In genomic region chr12:104957388-104958008, GRCh38 we compare ENCODE assay signal across 8 cellular contexts. TPM values are rescaled to one million over a fixed set of nuclear protein-coding genes. Genes with fewer than 3 reads are reported as not detected.
DNase-seq lines count a peak whose midpoint lies in the region; ATAC-seq and TF ChIP-seq lines count a peak whose summit lies in the region.

No MANE protein-coding gene starts in this region.

- H3K27ac ChIP-seq in A673 (ENCODE audit: low read depth, low read length, poor library complexity, severe bottlenecking), result no peak overlapping the region
- peak overlapping the region; percentile 37 for H3K27ac ChIP-seq in duodenal mucosa (ENCODE audit: low read depth, low read length)
- H3K27ac ChIP-seq in muscle layer of colon (ENCODE audit: low read depth, low read length), result peak overlapping the region; percentile 59
- peak overlapping the region; percentile 90 to 92 for H3K27ac ChIP-seq in thoracic aorta

- H3K9ac ChIP-seq in duodenal mucosa (ENCODE audit: low read depth in 1 of 2, low read length in 2 of 2) (peak overlapping the region; percentile 71 to 86), muscle layer of colon (ENCODE audit: low read length) (no peak overlapping the region)

- peaks cover 50% of the 10 kb centered on the region for H3K27me3 ChIP-seq in A673 (replicated peaks; ENCODE audit: insufficient read depth, low read depth, low read length, poor library complexity)
- H3K27me3 ChIP-seq in duodenal mucosa (ENCODE audit: control insufficient read depth in 1 of 2, insufficient read depth in 2 of 2, low read length in 2 of 2), result no peaks in the 10 kb centered on the region
- no peaks in the 10 kb centered on the region for H3K27me3 ChIP-seq in muscle layer of colon (ENCODE audit: control insufficient read depth in 1 of 2, insufficient read depth in 2 of 2, low read length in 2 of 2)
- no peaks in the 10 kb centered on the region for H3K27me3 ChIP-seq in thoracic aorta (replicated peaks; ENCODE audit: insufficient read depth)

- POLR2A ChIA-PET in A673 (lab: Charles Lee; ENCODE audit: low non-redundant PET), result no interaction called here

- no TSS peak for BruUV-seq in A673 (replicated peaks; lab: Mats Ljungman, UMichigan)

- H3K9me3 ChIP-seq in A673 (ENCODE audit: low read depth, low read length, poor library complexity, severe bottlenecking), result no peaks in the 10 kb centered on the region
- no peaks in the 10 kb centered on the region for H3K9me3 ChIP-seq in duodenal mucosa (ENCODE audit: control insufficient read depth in 1 of 2, low read length in 2 of 2)
- H3K9me3 ChIP-seq in muscle layer of colon (ENCODE audit: low read length), result no peaks in the 10 kb centered on the region
- no peaks in the 10 kb centered on the region for H3K9me3 ChIP-seq in thoracic aorta

- H3K4me1 ChIP-seq in A673 (ENCODE audit: insufficient read depth, low read length, poor library complexity, severe bottlenecking), result peaks cover 2% of the 10 kb centered on the region
- peaks cover 25 to 33% of the 10 kb centered on the region in 2 donors for H3K4me1 ChIP-seq in duodenal mucosa (ENCODE audit: control insufficient read depth in 1 of 2, insufficient read depth in 2 of 2, low read length in 2 of 2)
- H3K4me1 ChIP-seq in muscle layer of colon (ENCODE audit: insufficient read depth, low read length), result peaks cover 14% of the 10 kb centered on the region
- peaks cover 13 to 52% of the 10 kb centered on the region in 2 donors for H3K4me1 ChIP-seq in thoracic aorta (ENCODE audit: control insufficient read depth in 1 of 2, low read depth in 2 of 2)

- no peaks in the 10 kb centered on the region for H3K36me3 ChIP-seq in A673 (ENCODE audit: insufficient read depth, low read length, poor library complexity, severe bottlenecking)
- no peaks in the 10 kb centered on the region for H3K36me3 ChIP-seq in duodenal mucosa (ENCODE audit: control insufficient read depth in 1 of 2, insufficient read depth in 2 of 2, low read length in 2 of 2)
- H3K36me3 ChIP-seq in muscle layer of colon (ENCODE audit: insufficient read depth, low read length), result no peaks in the 10 kb centered on the region
- no peaks in the 10 kb centered on the region for H3K36me3 ChIP-seq in thoracic aorta

- CTCF ChIA-PET in A673 (lab: Charles Lee), result interaction anchor here (0.5 to 1.6 kb wide), 2 partner anchors 17 to 576 kb away, joined by 3 to 5 read pairs; no protein-coding TSS in a partner anchor

- DNase-seq in A673 (ENCODE audit: low spot score), result no peak
- DNase-seq in thoracic aorta (ENCODE audit: low spot score), result no peak
- no peak for DNase-seq in A172 (ENCODE audit: low spot score)

- ATAC-seq in GM18867 (IDR thresholded peaks at IDR 0.05; ENCODE audit: unreplicated experiment) (peak; percentile 26), HG03565 (IDR thresholded peaks at IDR 0.05; ENCODE audit: unreplicated experiment) (peak; percentile 22), thoracic aorta (ENCODE audit: insufficient number of reproducible peaks, low FRiP score, low read depth) (no peak)

- intact Hi-C loops in A673 (cut with micrococcal nuclease; ENCODE audit: unreplicated experiment), result no loop called here

- no peak for TF ChIP-seq CTCF in A673 (conservative IDR thresholded peaks at IDR 0.05; ENCODE audit: low read depth, low read length)
- no peak for TF ChIP-seq CTCF in WI38 (IDR thresholded peaks at IDR 0.05; ENCODE audit: low read depth, low read length)
- TF ChIP-seq CTCF in thoracic aorta (IDR thresholded peaks at IDR 0.05), result no peak

- H3K4me3 ChIP-seq in A673 (ENCODE audit: low read depth, low read length, poor library complexity, severe bottlenecking) (peak overlapping the region; percentile 58), WI38 (ENCODE audit: low read depth, low read length) (peak overlapping the region; percentile 75), duodenal mucosa (ENCODE audit: low read depth in 1 of 2, low read length in 2 of 2) (peak overlapping the region; percentile 78 to 92), muscle layer of colon (ENCODE audit: low read depth in 1 of 2, low read length in 2 of 2) (peak overlapping the region; percentile 74 to 77), thoracic aorta (peak overlapping the region; percentile 86)

RNA-seq across cellular contexts. Expression of gene SLC41A2, which starts 0.6 kb away (rescaled TPM):
- 0.24 and 0.35 TPM in 2 replicates for total RNA-seq in A673 (2021)
- total RNA-seq in thoracic aorta, result 100 to 1,000 TPM in 1 of 2 donors, 10 to 100 TPM in 1; 67.1 to 165 TPM
- total RNA-seq in A172 (2014; rRNA removed; shearing (Covaris generic)), result 22.3 and 34.7 TPM in 2 replicates

RNA-seq across cellular contexts. Expression of gene NOPCHAP1, which starts 28.6 kb away (rescaled TPM):
- total RNA-seq in A673 (2021) (31.2 and 32.5 TPM in 2 replicates), thoracic aorta (1 to 10 TPM; 2.0 to 3.5 TPM)
- 8.5 and 10.5 TPM in 2 replicates for total RNA-seq in A172 (2014; rRNA removed; shearing (Covaris generic))

Comparison
In these comparisons a context has a peak if more than half of its experiments do, and no peak if none do; other contexts are left out.
1. RNA of gene SLC41A2, which starts 0.6 kb away (total RNA-seq): 67.1 to 165 TPM in thoracic aorta and 22.3 to 34.7 TPM in A172; 0.24 to 0.35 TPM in A673; every median in the first group is over 10 times any median in the second.
2. Peak in every context shown above with its lines, with median percentiles within 50 percentile points of each other: H3K4me3 ChIP-seq.